ENCODE assay signal across 14 cellular contexts in genomic region chr11:19934828-19935259, GRCh38.
DNase-seq lines count a peak whose midpoint lies in the region; ATAC-seq, FAIRE-seq and TF ChIP-seq lines count a peak whose summit lies in the region.
"Had no signal": no experiment of that assay in that cellular context is flagged by ENCODE, and none has a peak within 500 bp of the region (broad histone marks: within the 10 kb centered on the region; RNA-seq: fewer than 3 reads in every experiment).

No MANE protein-coding gene starts in this region.

- no peak for TF ChIP-seq POLR2A in A549 (IDR thresholded peaks at IDR 0.05; ENCODE audit: low read length)
- no peak for TF ChIP-seq POLR2A in HepG2 (IDR thresholded peaks at IDR 0.05; ENCODE audit: insufficient read depth in 1 of 2, low read depth in 2 of 2, low read length in 2 of 2)

- DNase-seq in A549 (ENCODE audit: low read depth in 1 of 2, low spot score in 1 of 2), result no peak
- no peak for DNase-seq in HTR-8/SVneo (ENCODE audit: insufficient read length, low spot score)
- peak; percentile 70 for DNase-seq in astrocyte of the hippocampus (ENCODE audit: low read depth, low spot score)
- no peak for DNase-seq in HepG2 (ENCODE audit: low spot score)
- no peak for DNase-seq in CD8-positive, alpha-beta T cell
- no peak for DNase-seq in activated CD4-positive, CD25-positive, alpha-beta regulatory T cell treated with anti-CD3 and anti-CD28 coated beads, Interleukin-2, amount 50 U/mL, for 72 hours
- DNase-seq: activated CD8-positive, alpha-beta memory T cell treated with anti-CD3 and anti-CD28 coated beads, Interleukin-2, amount 10 ng/mL, durations not matched to agents 7 days and 5 days; activated naive CD8-positive, alpha-beta T cell treated with anti-CD3 and anti-CD28 coated beads for 36 hours; NCI-H1694 had no signal

- H2AFZ ChIP-seq in HepG2 (ENCODE audit: low read length), result no peak overlapping the region

- POLR2A ChIA-PET in A549 (lab: Yijun Ruan, JAX) (no interaction called here), HepG2 (lab: Yijun Ruan, JAX) (interaction anchor here (1.2 kb wide), 1 partner anchor 19 kb away, joined by 7 read pairs; no protein-coding TSS in a partner anchor)
- POLR2A ChIA-PET in CD8-positive, alpha-beta T cell (lab: Charles Lee), result no interaction called here

- H4K20me1 ChIP-seq in HepG2 (ENCODE audit: insufficient read depth, low read length), result no peaks in the 10 kb centered on the region

- H3K27me3 ChIP-seq in HepG2 (ENCODE audit: control insufficient read depth in 1 of 2, insufficient read depth in 2 of 2, low read length in 2 of 2), result no peaks in the 10 kb centered on the region
- H3K27me3 ChIP-seq in CD8-positive, alpha-beta T cell (ENCODE audit: insufficient read depth, low read length), result no peaks in the 10 kb centered on the region
- H3K27me3 ChIP-seq: tibial nerve had no signal

- H3K9me3 ChIP-seq in A549, result no peaks in the 10 kb centered on the region
- no peaks in the 10 kb centered on the region for H3K9me3 ChIP-seq in HepG2 (ENCODE audit: low read length)
- no peaks in the 10 kb centered on the region for H3K9me3 ChIP-seq in CD8-positive, alpha-beta T cell (ENCODE audit: low read length)
- H3K9me3 ChIP-seq: tibial nerve had no signal

- H3K4me3 Mint-ChIP-seq in CD8-positive, alpha-beta T cell, result no peak overlapping the region
- H3K4me3 Mint-ChIP-seq: activated CD8-positive, alpha-beta memory T cell treated with anti-CD3 and anti-CD28 coated beads, Interleukin-2, amount 10 ng/mL, durations not matched to agents 7 days and 5 days; activated naive CD8-positive, alpha-beta T cell treated with anti-CD3 and anti-CD28 coated beads for 36 hours; memory B cell; T-helper 1 cell treated with Interleukin-12 subunit alpha and Interleukin-12 subunit beta and Interleukin-4 antibody, amounts not matched to agents 30 μg/mL and 1 μg/mL, for 36 hours had no signal

- in situ Hi-C loops in HepG2 (cut with HindIII; ENCODE audit: extremely low pct_ligation_motif_present, low pct_unique_long_range_greater_than_20kb), result loop anchor here (5.0 kb wide), 1 partner anchor 177 kb away; no protein-coding TSS in a partner anchor

- TF ChIP-seq RAD21 in A549 (conservative IDR thresholded peaks at IDR 0.05 in 1 of 2, IDR thresholded peaks at IDR 0.05 in 1 of 2) (no peak), HepG2 (CRISPR knock-in tag; IDR thresholded peaks at IDR 0.05) (no peak)

- TF ChIP-seq CTCF in A549 (IDR thresholded peaks at IDR 0.05), result no peak
- TF ChIP-seq CTCF in HepG2 (CRISPR knock-in tag; IDR thresholded peaks at IDR 0.05), result peak; percentile 25; the same call in 1 of the 2 replicates
- no peak for TF ChIP-seq CTCF in CD8-positive, alpha-beta T cell (IDR thresholded peaks at IDR 0.05)

- H3K4me3 ChIP-seq in A549, result no peak overlapping the region
- H3K4me3 ChIP-seq in HepG2 (replicated peaks in 1 of 3; ENCODE audit: insufficient read depth in 1 of 3, low read depth in 2 of 3, low read length in 3 of 3), result no peak overlapping the region
- H3K4me3 ChIP-seq in CD8-positive, alpha-beta T cell (ENCODE audit: low read depth, low read length), result no peak overlapping the region
- H3K4me3 ChIP-seq: tibial nerve had no signal

- intact Hi-C loops in HepG2 (cut with micrococcal nuclease; ENCODE audit: unreplicated experiment), result loop anchor here (1.0 kb wide), 1 partner anchor 175 kb away; no protein-coding TSS in a partner anchor
- intact Hi-C loops in CD8-positive, alpha-beta T cell (cut with DNase I, micrococcal nuclease), result no loop called here

- TF ChIP-seq EP300 in A549 (IDR thresholded peaks at IDR 0.05) (no peak), HepG2 (IDR thresholded peaks at IDR 0.05; ENCODE audit: low read depth in 2 of 2, low read length in 2 of 2) (no peak), HepG2 (CRISPR knock-in tag; IDR thresholded peaks at IDR 0.05; ENCODE audit: borderline replicate concordance) (no peak)

- H3K36me3 Mint-ChIP-seq in CD8-positive, alpha-beta T cell, result no peaks in the 10 kb centered on the region
- H3K36me3 Mint-ChIP-seq: activated CD8-positive, alpha-beta memory T cell treated with anti-CD3 and anti-CD28 coated beads, Interleukin-2, amount 10 ng/mL, durations not matched to agents 7 days and 5 days; activated naive CD8-positive, alpha-beta T cell treated with anti-CD3 and anti-CD28 coated beads for 36 hours; memory B cell had no signal

- no peaks in the 10 kb centered on the region for H3K36me3 ChIP-seq in HepG2 (replicated peaks in 1 of 2; ENCODE audit: control insufficient read depth in 1 of 2, insufficient read depth in 2 of 2, low read length in 2 of 2)
- no peaks in the 10 kb centered on the region for H3K36me3 ChIP-seq in CD8-positive, alpha-beta T cell (ENCODE audit: insufficient read depth, low read length)

- ATAC-seq in A549 (peak; percentile 66 to 67), HepG2 (peak; percentile 65), HG02840 (IDR thresholded peaks at IDR 0.05; ENCODE audit: low FRiP score, unreplicated experiment) (no peak), GM21825 (IDR thresholded peaks at IDR 0.05; ENCODE audit: unreplicated experiment) (no peak)
- ATAC-seq in CD8-positive, alpha-beta T cell, result no peak
- ATAC-seq: activated CD8-positive, alpha-beta memory T cell treated with anti-CD3 and anti-CD28 coated beads, Interleukin-2, amount 10 ng/mL, durations not matched to agents 7 days and 5 days had no signal

- H3K4me1 Mint-ChIP-seq in CD8-positive, alpha-beta T cell (ENCODE audit: low read depth), result no peaks in the 10 kb centered on the region
- H3K4me1 Mint-ChIP-seq: activated naive CD8-positive, alpha-beta T cell treated with anti-CD3 and anti-CD28 coated beads for 36 hours had no signal

- H3K4me1 ChIP-seq in A549 (peaks cover 12% of the 10 kb centered on the region; the same call in 2 of the 3 replicates), HepG2 (ENCODE audit: insufficient read depth, low read length) (peaks cover 24% of the 10 kb centered on the region)
- no peaks in the 10 kb centered on the region for H3K4me1 ChIP-seq in CD8-positive, alpha-beta T cell (ENCODE audit: insufficient read depth, low read length)

- no peak overlapping the region for H3K27ac Mint-ChIP-seq in CD8-positive, alpha-beta T cell
- H3K27ac Mint-ChIP-seq: activated CD8-positive, alpha-beta memory T cell treated with anti-CD3 and anti-CD28 coated beads, Interleukin-2, amount 10 ng/mL, durations not matched to agents 7 days and 5 days; activated naive CD8-positive, alpha-beta T cell treated with anti-CD3 and anti-CD28 coated beads for 36 hours; memory B cell; T-helper 1 cell treated with Interleukin-12 subunit alpha and Interleukin-12 subunit beta and Interleukin-4 antibody, amounts not matched to agents 30 μg/mL and 1 μg/mL, for 36 hours had no signal

- WGBS in A549 (ENCODE audit: missing lambda C conversion rate), result 72% methylated on average over 3 of the region's 3 CpGs
- 29% methylated on average over 1 of the region's 3 CpGs for WGBS in HepG2 (ENCODE audit: low lambda C conversion rate)

- no peaks in the 10 kb centered on the region for H3K79me2 ChIP-seq in HepG2 (ENCODE audit: insufficient read depth, low read length)

- no peak overlapping the region; the same call in 2 of the 3 replicates for H3K4me2 ChIP-seq in A549
- H3K4me2 ChIP-seq in HepG2 (ENCODE audit: low read depth, low read length), result no peak overlapping the region

- BruUV-seq in HepG2 (replicated peaks; lab: Mats Ljungman, UMichigan), result no TSS peak

- no peak for FAIRE-seq in A549 (lab: Jason Lieb, UNC)
- peak; percentile 76 for FAIRE-seq in HTR-8/SVneo (lab: Jason Lieb, UNC)
- FAIRE-seq in HepG2 (lab: Jason Lieb, UNC), result no peak

- H3K27me3 Mint-ChIP-seq in CD8-positive, alpha-beta T cell (ENCODE audit: low read depth), result peaks cover 2% of the 10 kb centered on the region
- H3K27me3 Mint-ChIP-seq: activated CD8-positive, alpha-beta memory T cell treated with anti-CD3 and anti-CD28 coated beads, Interleukin-2, amount 10 ng/mL, durations not matched to agents 7 days and 5 days; activated naive CD8-positive, alpha-beta T cell treated with anti-CD3 and anti-CD28 coated beads for 36 hours had no signal

- CTCF ChIA-PET in A549 (lab: Yijun Ruan, JAX), result interaction anchor here (1.2 to 6.9 kb wide), 12 partner anchors 9 to 420 kb away, joined by 3 to 84 read pairs (median 14); no protein-coding TSS in a partner anchor
- CTCF ChIA-PET in HepG2 (lab: Yijun Ruan, JAX; ENCODE audit: low intra/inter-chr PET ratio, low total read pairs), result no interaction called here
- CTCF ChIA-PET in CD8-positive, alpha-beta T cell (lab: Charles Lee), result interaction anchor here (0.6 to 2.9 kb wide), 2 partner anchors 12 to 16 kb away, joined by 4 to 12 read pairs; no protein-coding TSS in a partner anchor

- H3K9ac ChIP-seq in HepG2 (ENCODE audit: insufficient read depth, low read depth, low read length), result no peak overlapping the region

- H3K27ac ChIP-seq in A549 (no peak overlapping the region; a peak in 1 of 6 replicates), HepG2 (ENCODE audit: extremely low read length, insufficient read depth, low read length) (no peak overlapping the region)
- no peak overlapping the region for H3K27ac ChIP-seq in CD8-positive, alpha-beta T cell (ENCODE audit: low read depth, low read length)
- H3K27ac ChIP-seq: tibial nerve had no signal

- H3K9me3 Mint-ChIP-seq in CD8-positive, alpha-beta T cell, result no peaks in the 10 kb centered on the region
- H3K9me3 Mint-ChIP-seq: activated naive CD8-positive, alpha-beta T cell treated with anti-CD3 and anti-CD28 coated beads for 36 hours; T-helper 1 cell treated with Interleukin-12 subunit alpha and Interleukin-12 subunit beta and Interleukin-4 antibody, amounts not matched to agents 30 μg/mL and 1 μg/mL, for 36 hours had no signal

TF ChIP-seq in A549, 52 proteins besides CTCF, POLR2A, EP300 and RAD21 (continues in another document):
- no peak for TF ChIP-seq HDAC2 (IDR thresholded peaks at IDR 0.05)
- no peak for TF ChIP-seq POLR2AphosphoS2 (conservative IDR thresholded peaks at IDR 0.05; ENCODE audit: low read length)
- TF ChIP-seq GATA3 (IDR thresholded peaks at IDR 0.05; ENCODE audit: borderline replicate concordance), result no peak
- TF ChIP-seq CHD2 (IDR thresholded peaks at IDR 0.05; ENCODE audit: low read length, partially characterized antibody), result no peak

Comparison
In these comparisons a context has a peak if more than half of its experiments do, and no peak if none do; other contexts are left out.
1. ATAC-seq: peak in A549 (2 of 2) and HepG2 (single experiment); none in CD8-positive, alpha-beta T cell (single experiment), HG02840 (single experiment) and GM21825 (single experiment).
2. Of the 38 proteins assayed by ChIP-seq in both HepG2 and A549: peak only in HepG2: CEBPB and CTCF; only in A549: none; in both: none; in neither: 36.